In genomic region chr3:18127181-18127863, GRCh38 we compare ENCODE assay signal across 10 cellular contexts.
DNase-seq lines count a peak whose midpoint lies in the region; ATAC-seq, FAIRE-seq and TF ChIP-seq lines count a peak whose summit lies in the region.
"Had no signal": no experiment of that assay in that cellular context is flagged by ENCODE, and none has a peak within 500 bp of the region (broad histone marks: within the 10 kb centered on the region; RNA-seq: fewer than 3 reads in every experiment).

No MANE protein-coding gene starts in this region.

- 0% methylated on average over 3 of the region's 3 CpGs for WGBS in K562 (ENCODE audit: insufficient coverage, low coverage, missing lambda C conversion rate)
- WGBS in prostate gland, result 61% methylated on average over 3 of the region's 3 CpGs

- no peak overlapping the region for H3K27ac Mint-ChIP-seq in activated CD8-positive, alpha-beta T cell treated with anti-CD3 and anti-CD28 coated beads, Interleukin-2, amount 10 ng/mL, durations not matched to agents 7 days and 5 days

- peaks cover 3% of the 10 kb centered on the region for H3K27me3 Mint-ChIP-seq in activated CD8-positive, alpha-beta T cell treated with anti-CD3 and anti-CD28 coated beads, Interleukin-2, amount 10 ng/mL, durations not matched to agents 7 days and 5 days (ENCODE audit: low read depth)

- TF ChIP-seq CTCF in K562 (IDR thresholded peaks at IDR 0.05 in 2 of 3, conservative IDR thresholded peaks at IDR 0.05 in 1 of 3; ENCODE audit: insufficient read depth in 2 of 3, low read depth in 1 of 3, low read length in 3 of 3), result no peak
- no peak for TF ChIP-seq CTCF in tibial artery (IDR thresholded peaks at IDR 0.05)
- no peak for TF ChIP-seq CTCF in prostate gland (IDR thresholded peaks at IDR 0.05)

- in situ Hi-C loops in K562 (cut with MboI), result no loop called here

- H3K79me2 ChIP-seq in K562 (ENCODE audit: control insufficient read depth, insufficient read depth, low read length), result no peaks in the 10 kb centered on the region

- H3K27ac ChIP-seq in K562 (ENCODE audit: extremely low read depth, low read depth, low read length) (no peak overlapping the region), tibial artery (no peak overlapping the region), prostate gland (no peak overlapping the region)

- CTCF ChIA-PET in K562 (lab: Yijun Ruan, JAX; ENCODE audit: low intra/inter-chr PET ratio), result no interaction called here
- CTCF ChIA-PET in activated CD8-positive, alpha-beta T cell treated with anti-CD3 and anti-CD28 coated beads, Interleukin-2, amount 10 ng/mL, durations not matched to agents 7 days and 5 days (lab: Charles Lee), result interaction anchor here (0.9 to 1.0 kb wide), 2 partner anchors 221 to 286 kb away, joined by 3 read pairs; no protein-coding TSS in a partner anchor

- H3K36me3 ChIP-seq in K562 (ENCODE audit: control insufficient read depth, insufficient read depth, low read length) (no peaks in the 10 kb centered on the region), tibial artery (no peaks in the 10 kb centered on the region), prostate gland (no peaks in the 10 kb centered on the region)

- H3K36me3 Mint-ChIP-seq in activated CD8-positive, alpha-beta T cell treated with anti-CD3 and anti-CD28 coated beads, Interleukin-2, amount 10 ng/mL, durations not matched to agents 7 days and 5 days (ENCODE audit: low read depth), result no peaks in the 10 kb centered on the region

- H3K4me2 ChIP-seq in K562 (ENCODE audit: insufficient read depth, low read length), result no peak overlapping the region

- no peaks in the 10 kb centered on the region for H3K9me1 ChIP-seq in K562 (ENCODE audit: control insufficient read depth, insufficient read depth, low read length)

- TF ChIP-seq POLR2A in K562 (conservative IDR thresholded peaks at IDR 0.05) (no peak), prostate gland (IDR thresholded peaks at IDR 0.05) (no peak)

- ATAC-seq in GM18511 (IDR thresholded peaks at IDR 0.05; ENCODE audit: unreplicated experiment) (peak; percentile 98), GM21786 (IDR thresholded peaks at IDR 0.05; ENCODE audit: unreplicated experiment) (peak; percentile 98), HG03521 (IDR thresholded peaks at IDR 0.05; ENCODE audit: unreplicated experiment) (peak; percentile 90), K562 (no peak)
- ATAC-seq in activated CD8-positive, alpha-beta T cell treated with anti-CD3 and anti-CD28 coated beads, Interleukin-2, amount 10 ng/mL, durations not matched to agents 7 days and 5 days, result no peak

- no peaks in the 10 kb centered on the region for H3K9me3 Mint-ChIP-seq in activated CD8-positive, alpha-beta T cell treated with anti-CD3 and anti-CD28 coated beads, Interleukin-2, amount 10 ng/mL, durations not matched to agents 7 days and 5 days (ENCODE audit: insufficient read depth)

- no peak overlapping the region for H3K4me3 Mint-ChIP-seq in activated CD8-positive, alpha-beta T cell treated with anti-CD3 and anti-CD28 coated beads, Interleukin-2, amount 10 ng/mL, durations not matched to agents 7 days and 5 days

- H3K9me3 ChIP-seq in K562 (replicated peaks; ENCODE audit: control insufficient read depth, insufficient read depth, low read depth, low read length) (no peaks in the 10 kb centered on the region), tibial artery (no peaks in the 10 kb centered on the region), prostate gland (no peaks in the 10 kb centered on the region)

- no peaks in the 10 kb centered on the region for H3K4me1 Mint-ChIP-seq in activated CD8-positive, alpha-beta T cell treated with anti-CD3 and anti-CD28 coated beads, Interleukin-2, amount 10 ng/mL, durations not matched to agents 7 days and 5 days (ENCODE audit: low read depth)

- no peaks in the 10 kb centered on the region for H3K4me1 ChIP-seq in K562 (replicated peaks in 1 of 2; ENCODE audit: control insufficient read depth in 2 of 2, insufficient read depth in 2 of 2, low read length in 2 of 2)
- H3K4me1 ChIP-seq in tibial artery, result no peaks in the 10 kb centered on the region
- no peaks in the 10 kb centered on the region for H3K4me1 ChIP-seq in prostate gland (replicated peaks)

- no peak for TF ChIP-seq EP300 in K562 (IDR thresholded peaks at IDR 0.05; ENCODE audit: low read length)

- POLR2A ChIA-PET in K562 (lab: Yijun Ruan, JAX), result interaction anchor here (0.8 kb wide), 1 partner anchor 21 kb away, joined by 3 read pairs; no protein-coding TSS in a partner anchor
- POLR2A ChIA-PET in activated CD8-positive, alpha-beta T cell treated with anti-CD3 and anti-CD28 coated beads, Interleukin-2, amount 10 ng/mL, durations not matched to agents 7 days and 5 days (lab: Charles Lee), result interaction anchor here (0.6 kb wide), 1 partner anchor 348 kb away, joined by 3 read pairs; no protein-coding TSS in a partner anchor

- FAIRE-seq in K562 (lab: Jason Lieb, UNC), result no peak

- TF ChIP-seq RAD21 in K562 (CRISPR knock-in tag; conservative IDR thresholded peaks at IDR 0.05 in 1 of 2, IDR thresholded peaks at IDR 0.05 in 1 of 2), result no peak

- H3K27me3 ChIP-seq in K562 (ENCODE audit: control insufficient read depth in 2 of 2, insufficient read depth in 2 of 2, low read length in 2 of 2) (no peaks in the 10 kb centered on the region), tibial artery (no peaks in the 10 kb centered on the region), prostate gland (replicated peaks; ENCODE audit: insufficient read depth) (no peaks in the 10 kb centered on the region)

- H3K9ac ChIP-seq in K562 (ENCODE audit: insufficient read depth in 1 of 2, low read depth in 2 of 2, low read length in 2 of 2), result no peak overlapping the region

- H3K4me3 ChIP-seq in K562, result no peak overlapping the region
- H3K4me3 ChIP-seq in tibial artery, result no peak overlapping the region
- no peak overlapping the region for H3K4me3 ChIP-seq in prostate gland

- no peak overlapping the region for H2AFZ ChIP-seq in K562 (ENCODE audit: low read depth, low read length)

- intact Hi-C loops in K562 (cut with micrococcal nuclease), result no loop called here
- intact Hi-C loops in tibial artery (cut with DNase I; ENCODE audit: low total_unique reads), result no loop called here
- intact Hi-C loops in prostate gland (cut with DNase I), result no loop called here

- no TSS peak for BruUV-seq in K562 (replicated peaks; lab: Mats Ljungman, UMichigan)

- DNase-seq in K562 (ENCODE audit: extremely low read depth in 1 of 4, low spot score in 3 of 4), result no peak
- DNase-seq in activated CD8-positive, alpha-beta T cell treated with anti-CD3 and anti-CD28 coated beads, Interleukin-2, amount 10 ng/mL, durations not matched to agents 7 days and 5 days, result no peak
- DNase-seq in tibial artery, result no peak
- DNase-seq in NCI-H526 treated with DMSO at 0.1 percent for 48 hours (lab: John Stamatoyannopoulos, UW), result no peak
- DNase-seq in prostate gland (ENCODE audit: low spot score), result no peak
- DNase-seq: activated CD8-positive, alpha-beta memory T cell treated with anti-CD3 and anti-CD28 coated beads, Interleukin-2, amount 50 U/mL, for 4 hours; stimulated activated CD4-positive, alpha-beta T cell treated with anti-CD3 and anti-CD28 coated beads, Interleukin-4, amount 100 ng/mL, for 24 hours had no signal

- no peaks in the 10 kb centered on the region for H4K20me1 ChIP-seq in K562 (replicated peaks; ENCODE audit: control insufficient read depth, insufficient read depth, low read length)

TF ChIP-seq in K562, 482 proteins besides CTCF, POLR2A, EP300 and RAD21:
- TF ChIP-seq ZFP36 (IDR thresholded peaks at IDR 0.05; ENCODE audit: low read depth, low read length, partially characterized antibody) (no peak), SPI1 (IDR thresholded peaks at IDR 0.05; ENCODE audit: borderline replicate concordance, low read depth, low read length) (peak; percentile 69; the same call in 1 of the 2 replicates)

Comparison
In these comparisons a context has a peak if more than half of its experiments do, and no peak if none do; other contexts are left out.
1. ATAC-seq: peak in GM18511 (single experiment), GM21786 (single experiment) and HG03521 (single experiment); none in K562 (single experiment) and activated CD8-positive, alpha-beta T cell treated with anti-CD3 and anti-CD28 coated beads, Interleukin-2, amount 10 ng/mL, durations not matched to agents 7 days and 5 days (single experiment).